ENCODE assay signal across 16 cellular contexts in genomic region chr10:62023289-62023688, GRCh38.
A peak's percentile ranks its signal among the peaks of the same experiment; 100 is the strongest.
DNase-seq lines count a peak whose midpoint lies in the region; ATAC-seq and TF ChIP-seq lines count a peak whose summit lies in the region.
"Had no signal": no experiment of that assay in that cellular context is flagged by ENCODE, and none has a peak within 500 bp of the region (broad histone marks: within the 10 kb centered on the region; RNA-seq: fewer than 3 reads in every experiment).

No MANE protein-coding gene starts in this region.

- H3K79me2 ChIP-seq in OCI-LY7 (ENCODE audit: insufficient read depth, low read depth, low read length), result peaks cover 28% of the 10 kb centered on the region

- no peaks in the 10 kb centered on the region for H3K27me3 ChIP-seq in thoracic aorta (replicated peaks; ENCODE audit: insufficient read depth)
- H3K27me3 ChIP-seq: MG63, neutrophil had no signal

- intact Hi-C loops in activated naive CD4-positive, alpha-beta T cell treated with anti-CD3 and anti-CD28 coated beads for 36 hours (cut with micrococcal nuclease), result loop anchor here (1.0 to 10.0 kb wide), 2 partner anchors 9 to 972 kb away; no protein-coding TSS in a partner anchor
- intact Hi-C loops in OCI-LY7 (cut with micrococcal nuclease; ENCODE audit: unreplicated experiment), result no loop called here
- intact Hi-C loops in dendritic cell treated with granulocyte-macrophage colony-stimulating factor and Interleukin-4, amounts not matched to agents 40 ng/mL and 50 ng/mL, for 4 days (cut with micrococcal nuclease), result no loop called here

- peak overlapping the region; percentile 3 for H3K4me3 Mint-ChIP-seq in activated naive CD4-positive, alpha-beta T cell treated with anti-CD3 and anti-CD28 coated beads for 36 hours
- H3K4me3 Mint-ChIP-seq in activated naive CD4-positive, alpha-beta T cell treated with anti-CD3 and anti-CD28 coated beads, Interleukin-2, amount 10 ng/mL, durations not matched to agents 7 days and 5 days, result no peak overlapping the region
- H3K4me3 Mint-ChIP-seq in dendritic cell treated with granulocyte-macrophage colony-stimulating factor and Interleukin-4, amounts not matched to agents 40 ng/mL and 50 ng/mL, for 4 days, result no peak overlapping the region
- H3K4me3 Mint-ChIP-seq: WTC11 had no signal

- TF ChIP-seq CTCF in OCI-LY7 (conservative IDR thresholded peaks at IDR 0.05; ENCODE audit: low read length), result no peak
- no peak for TF ChIP-seq CTCF in thoracic aorta (IDR thresholded peaks at IDR 0.05)

- H3K4me1 ChIP-seq in OCI-LY7 (ENCODE audit: insufficient read depth, low read length, poor library complexity, severe bottlenecking) (peaks cover 58% of the 10 kb centered on the region), thoracic aorta (ENCODE audit: control insufficient read depth in 1 of 2, low read depth in 2 of 2) (peaks cover 30 to 64% of the 10 kb centered on the region in 2 donors)

- no TSS peak for BruUV-seq in OCI-LY7 (replicated peaks; lab: Mats Ljungman, UMichigan)

- H3K27me3 Mint-ChIP-seq in activated naive CD4-positive, alpha-beta T cell treated with anti-CD3 and anti-CD28 coated beads for 36 hours (ENCODE audit: low read depth), result no peaks in the 10 kb centered on the region
- H3K27me3 Mint-ChIP-seq in activated naive CD4-positive, alpha-beta T cell treated with anti-CD3 and anti-CD28 coated beads, Interleukin-2, amount 10 ng/mL, durations not matched to agents 7 days and 5 days, result no peaks in the 10 kb centered on the region
- H3K27me3 Mint-ChIP-seq in dendritic cell treated with granulocyte-macrophage colony-stimulating factor and Interleukin-4, amounts not matched to agents 40 ng/mL and 50 ng/mL, for 4 days, result no peaks in the 10 kb centered on the region

- POLR2A ChIA-PET in OCI-LY7 (lab: Charles Lee), result interaction anchor here (0.6 to 9.4 kb wide), 11 partner anchors 7 to 226 kb away, joined by 3 to 139 read pairs (median 5); partner anchors contain the start of gene ARID5B

- H3K27ac Mint-ChIP-seq in activated naive CD4-positive, alpha-beta T cell treated with anti-CD3 and anti-CD28 coated beads for 36 hours, result peak overlapping the region; percentile 99
- H3K27ac Mint-ChIP-seq in activated naive CD4-positive, alpha-beta T cell treated with anti-CD3 and anti-CD28 coated beads, Interleukin-2, amount 10 ng/mL, durations not matched to agents 7 days and 5 days, result no peak overlapping the region
- peak overlapping the region; percentile 5 for H3K27ac Mint-ChIP-seq in dendritic cell treated with granulocyte-macrophage colony-stimulating factor and Interleukin-4, amounts not matched to agents 40 ng/mL and 50 ng/mL, for 4 days
- H3K27ac Mint-ChIP-seq: WTC11 had no signal

- CTCF ChIA-PET in activated naive CD4-positive, alpha-beta T cell treated with anti-CD3 and anti-CD28 coated beads for 36 hours (lab: Charles Lee), result interaction anchor here (0.5 to 5.2 kb wide), 9 partner anchors 13 to 218 kb away, joined by 3 to 27 read pairs (median 4); no protein-coding TSS in a partner anchor
- CTCF ChIA-PET in activated naive CD4-positive, alpha-beta T cell treated with anti-CD3 and anti-CD28 coated beads, Interleukin-2, amount 10 ng/mL, durations not matched to agents 7 days and 5 days (lab: Charles Lee), result interaction anchor here (1.1 kb wide), 1 partner anchor 126 kb away, joined by 6 read pairs; no protein-coding TSS in a partner anchor
- CTCF ChIA-PET in OCI-LY7 (lab: Charles Lee; ENCODE audit: unreplicated experiment), result no interaction called here

- H3K27ac ChIP-seq in OCI-LY7 (ENCODE audit: low read depth, low read length, poor library complexity, severe bottlenecking) (no peak overlapping the region), thoracic aorta (peak overlapping the region; percentile 47 to 49)
- H3K27ac ChIP-seq: neutrophil had no signal

- H3K9me2 ChIP-seq in OCI-LY7 (ENCODE audit: insufficient read depth, low read length), result no peaks in the 10 kb centered on the region

- H4K20me1 ChIP-seq in OCI-LY7 (ENCODE audit: insufficient read depth, low read length), result no peaks in the 10 kb centered on the region

- H2AFZ ChIP-seq in OCI-LY7 (ENCODE audit: low read length), result no peak overlapping the region

- H3K36me3 Mint-ChIP-seq in activated naive CD4-positive, alpha-beta T cell treated with anti-CD3 and anti-CD28 coated beads for 36 hours (ENCODE audit: low read depth), result peaks cover 69% of the 10 kb centered on the region
- peaks cover 61% of the 10 kb centered on the region for H3K36me3 Mint-ChIP-seq in activated naive CD4-positive, alpha-beta T cell treated with anti-CD3 and anti-CD28 coated beads, Interleukin-2, amount 10 ng/mL, durations not matched to agents 7 days and 5 days
- H3K36me3 Mint-ChIP-seq in dendritic cell treated with granulocyte-macrophage colony-stimulating factor and Interleukin-4, amounts not matched to agents 40 ng/mL and 50 ng/mL, for 4 days (ENCODE audit: low read depth), result no peaks in the 10 kb centered on the region
- H3K36me3 Mint-ChIP-seq: WTC11 had no signal

- H3K4me3 ChIP-seq in OCI-LY7 (ENCODE audit: low read depth, low read length, poor library complexity, severe bottlenecking), result no peak overlapping the region
- H3K4me3 ChIP-seq in thoracic aorta, result no peak overlapping the region
- H3K4me3 ChIP-seq: MG63 had no signal

- ATAC-seq in thoracic aorta (ENCODE audit: insufficient number of reproducible peaks, low FRiP score, low read depth), result no peak
- ATAC-seq in HG02885 (IDR thresholded peaks at IDR 0.05; ENCODE audit: poor library complexity, unreplicated experiment), result no peak
- ATAC-seq: WTC11 had no signal

- H3K4me1 Mint-ChIP-seq in activated naive CD4-positive, alpha-beta T cell treated with anti-CD3 and anti-CD28 coated beads for 36 hours (ENCODE audit: low read depth), result peaks cover 91% of the 10 kb centered on the region
- H3K4me1 Mint-ChIP-seq in activated naive CD4-positive, alpha-beta T cell treated with anti-CD3 and anti-CD28 coated beads, Interleukin-2, amount 10 ng/mL, durations not matched to agents 7 days and 5 days, result peaks cover 73% of the 10 kb centered on the region
- peaks cover 19% of the 10 kb centered on the region for H3K4me1 Mint-ChIP-seq in dendritic cell treated with granulocyte-macrophage colony-stimulating factor and Interleukin-4, amounts not matched to agents 40 ng/mL and 50 ng/mL, for 4 days (ENCODE audit: low read depth)

- DNase-seq in activated naive CD4-positive, alpha-beta T cell treated with anti-CD3 and anti-CD28 coated beads for 36 hours, result no peak
- DNase-seq in activated naive CD4-positive, alpha-beta T cell treated with anti-CD3 and anti-CD28 coated beads, Interleukin-2, amount 10 ng/mL, durations not matched to agents 7 days and 5 days, result no peak
- DNase-seq in OCI-LY7 (ENCODE audit: low spot score) (no peak), thoracic aorta (ENCODE audit: low spot score) (no peak), NCI-H2029 treated with DMSO at 0.1 percent for 48 hours (lab: John Stamatoyannopoulos, UW) (no peak), DMS79 (lab: John Stamatoyannopoulos, UW) (no peak)
- DNase-seq: hippocampal formation; MG63; NCI-H1694; NCI-H2227 treated with DMSO at 0.1 percent for 48 hours; NK-92 treated with Interleukin-12 subunit alpha and Interleukin-12 subunit beta, amount 100 ng/mL, for 24 hours; retina had no signal

- peaks cover 7% of the 10 kb centered on the region for H3K9me3 Mint-ChIP-seq in activated naive CD4-positive, alpha-beta T cell treated with anti-CD3 and anti-CD28 coated beads for 36 hours
- peaks cover 3% of the 10 kb centered on the region for H3K9me3 Mint-ChIP-seq in activated naive CD4-positive, alpha-beta T cell treated with anti-CD3 and anti-CD28 coated beads, Interleukin-2, amount 10 ng/mL, durations not matched to agents 7 days and 5 days
- no peaks in the 10 kb centered on the region for H3K9me3 Mint-ChIP-seq in dendritic cell treated with granulocyte-macrophage colony-stimulating factor and Interleukin-4, amounts not matched to agents 40 ng/mL and 50 ng/mL, for 4 days
- H3K9me3 Mint-ChIP-seq: WTC11 had no signal

- 0 out of 2 replicates have a peak overlapping the region, but pooled peaks have one; percentile 2 for H3K4me2 ChIP-seq in OCI-LY7 (ENCODE audit: low read length)

- H3K36me3 ChIP-seq in OCI-LY7 (ENCODE audit: insufficient read depth, low read length) (peaks cover 45% of the 10 kb centered on the region), thoracic aorta (no peaks in the 10 kb centered on the region)
- H3K36me3 ChIP-seq: neutrophil had no signal

- no peaks in the 10 kb centered on the region; the same call in 1 of the 2 replicates for H3K9me3 ChIP-seq in OCI-LY7 (ENCODE audit: low read length)
- H3K9me3 ChIP-seq in thoracic aorta, result no peaks in the 10 kb centered on the region
- H3K9me3 ChIP-seq: neutrophil had no signal
